ENCODE assay signal across 17 cellular contexts in the genomic region with DNA sequence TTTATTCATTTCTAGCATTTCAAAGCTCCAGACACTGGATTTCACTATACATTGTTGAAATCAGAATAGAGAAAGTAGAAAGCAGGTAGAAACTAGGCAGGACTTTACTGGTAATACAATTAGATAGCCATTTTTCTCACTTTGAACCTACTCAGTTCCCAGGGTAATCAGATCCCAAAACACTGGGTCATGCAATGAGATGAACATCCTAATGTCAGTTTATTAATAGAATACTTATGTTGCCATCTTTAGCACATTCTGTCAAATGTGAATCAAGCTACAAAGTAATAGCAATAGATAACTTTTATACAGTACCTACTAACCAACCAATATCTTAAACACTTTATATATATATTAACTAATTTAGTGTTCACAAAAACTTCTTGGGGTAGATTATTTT.
A peak's percentile ranks its signal among the peaks of the same experiment; 100 is the strongest.
DNase-seq lines count a peak whose midpoint lies in the region; ATAC-seq and TF ChIP-seq lines count a peak whose summit lies in the region.
"Had no signal": no experiment of that assay in that cellular context is flagged by ENCODE, and none has a peak within 500 bp of the region (broad histone marks: within the 10 kb centered on the region; RNA-seq: fewer than 3 reads in every experiment).

No MANE protein-coding gene starts in this region.

- H2AFZ ChIP-seq in OCI-LY7 (ENCODE audit: low read length): no peak overlapping the region
- H2AFZ ChIP-seq: GM23338 had no signal

- H3K4me1 ChIP-seq in left ventricle myocardium inferior (peaks cover 35% of the 10 kb centered on the region), OCI-LY7 (ENCODE audit: insufficient read depth, low read length, poor library complexity, severe bottlenecking) (no peaks in the 10 kb centered on the region), psoas muscle (peaks cover 37% of the 10 kb centered on the region), skeletal muscle tissue (ENCODE audit: control insufficient read depth in 3 of 3, insufficient read depth in 3 of 3, low read length in 3 of 3) (peaks cover 9 to 23% (median 17%) of the 10 kb centered on the region in 3 donors)

- H4K20me1 ChIP-seq in OCI-LY7 (ENCODE audit: insufficient read depth, low read length): no peaks in the 10 kb centered on the region

- H3K36me3 ChIP-seq in left ventricle myocardium inferior (peaks cover 17% of the 10 kb centered on the region), OCI-LY7 (ENCODE audit: insufficient read depth, low read length) (peaks cover 18% of the 10 kb centered on the region), psoas muscle (ENCODE audit: insufficient read depth in 1 of 2, low read depth in 1 of 2) (peaks cover 0 to under 1% of the 10 kb centered on the region in 2 donors), skeletal muscle tissue (ENCODE audit: control insufficient read depth in 3 of 3, insufficient read depth in 3 of 3, low read length in 3 of 3) (peaks cover 0 to 4% (median 2%) of the 10 kb centered on the region in 3 donors)

- H3K79me2 ChIP-seq in OCI-LY7 (ENCODE audit: insufficient read depth, low read depth, low read length): no peaks in the 10 kb centered on the region

- TSS peak; percentile 26 for BruUV-seq in OCI-LY7 (replicated peaks; lab: Mats Ljungman, UMichigan)

- TF ChIP-seq CTCF in left ventricle myocardium inferior (IDR thresholded peaks at IDR 0.05; ENCODE audit: borderline replicate concordance) (no peak), OCI-LY7 (conservative IDR thresholded peaks at IDR 0.05; ENCODE audit: low read length) (no peak), psoas muscle (IDR thresholded peaks at IDR 0.05) (no peak)

- H3K27me3 ChIP-seq in left ventricle myocardium inferior (ENCODE audit: low read depth): no peaks in the 10 kb centered on the region
- H3K27me3 ChIP-seq in psoas muscle (ENCODE audit: insufficient read depth in 3 of 3, low read length in 2 of 3): no peaks in the 10 kb centered on the region
- no peaks in the 10 kb centered on the region for H3K27me3 ChIP-seq in skeletal muscle tissue (ENCODE audit: control insufficient read depth in 3 of 3, insufficient read depth in 3 of 3, low read length in 3 of 3)

- ATAC-seq in psoas muscle: peak; percentile 64 to 89 (median 82)
- ATAC-seq: GM23338, HCT116 had no signal

- no peak overlapping the region for H3K4me2 ChIP-seq in OCI-LY7 (ENCODE audit: low read length)
- H3K4me2 ChIP-seq: GM23338 had no signal

- H3K9ac ChIP-seq in skeletal muscle tissue (ENCODE audit: low read depth in 1 of 3, low read length in 3 of 3): peak overlapping the region in 2 of 3 donors; percentile 10 to 39

- H3K9me3 ChIP-seq in left ventricle myocardium inferior (replicated peaks): no peaks in the 10 kb centered on the region
- 0 out of 2 replicates have a peak, but pooled peaks cover 7% of the 10 kb centered on the region for H3K9me3 ChIP-seq in OCI-LY7 (ENCODE audit: low read length)
- H3K9me3 ChIP-seq in psoas muscle: no peaks in the 10 kb centered on the region
- H3K9me3 ChIP-seq in skeletal muscle tissue (ENCODE audit: control insufficient read depth in 3 of 3, low read length in 3 of 3): no peaks in the 10 kb centered on the region

- DNase-seq in left ventricle myocardium inferior (no peak), cardiac septum (ENCODE audit: low spot score) (no peak), OCI-LY7 (ENCODE audit: low spot score) (no peak), psoas muscle (no peak), iPS-NIHi11 (ENCODE audit: low spot score) (no peak), HUDEP-2 (lab: John Stamatoyannopoulos, UW; ENCODE audit: unreplicated experiment in 76 of 76) (no peak)
- DNase-seq: C1 segment of cervical spinal cord; Calu3; CD4-positive, alpha-beta memory T cell; COR-L47; DMS53; DMS79 treated with DMSO at 0.1 percent for 48 hours; GF-D8; H9 had no signal

- POLR2A ChIA-PET in OCI-LY7 (lab: Charles Lee): interaction anchor here (0.8 kb wide), 1 partner anchor 10 kb away, joined by 3 read pairs; no protein-coding TSS in a partner anchor

- H3K9me2 ChIP-seq in OCI-LY7 (ENCODE audit: insufficient read depth, low read length): no peaks in the 10 kb centered on the region

- CTCF ChIA-PET in OCI-LY7 (lab: Charles Lee; ENCODE audit: unreplicated experiment): no interaction called here

- H3K4me3 ChIP-seq in left ventricle myocardium inferior (no peak overlapping the region), OCI-LY7 (ENCODE audit: low read depth, low read length, poor library complexity, severe bottlenecking) (no peak overlapping the region), psoas muscle (peak overlapping the region; percentile 10), skeletal muscle tissue (ENCODE audit: low read length in 3 of 3) (no peak overlapping the region)
- H3K4me3 ChIP-seq: GM23338 had no signal

- H3K27ac ChIP-seq in left ventricle myocardium inferior (replicated peaks): peak overlapping the region; percentile 60
- no peak overlapping the region for H3K27ac ChIP-seq in OCI-LY7 (ENCODE audit: low read depth, low read length, poor library complexity, severe bottlenecking)
- peak overlapping the region; percentile 81 for H3K27ac ChIP-seq in psoas muscle
- H3K27ac ChIP-seq in skeletal muscle tissue (ENCODE audit: low read depth, low read length): peak overlapping the region; percentile 62

- intact Hi-C loops in left ventricle myocardium inferior (cut with micrococcal nuclease) (no loop called here), cardiac septum (cut with DNase I) (no loop called here), OCI-LY7 (cut with micrococcal nuclease; ENCODE audit: unreplicated experiment) (no loop called here), psoas muscle (cut with DNase I) (no loop called here)
